1 cellular context compared by ENCODE assay signal in genomic region chr20:50343490-50344179, GRCh38.
TF ChIP-seq lines count a peak whose summit lies in the region.

No MANE protein-coding gene starts in this region.

TF ChIP-seq in HepG2, 621 proteins besides CTCF, POLR2A, EP300 and RAD21 (continued from another document and continues in another):
- TF ChIP-seq ZNF512 (CRISPR knock-in tag; IDR thresholded peaks at IDR 0.05) (no peak), HINFP (CRISPR knock-in tag; IDR thresholded peaks at IDR 0.05; ENCODE audit: low read depth) (no peak), ZNF547 (CRISPR knock-in tag; IDR thresholded peaks at IDR 0.05) (no peak), TEF (CRISPR knock-in tag; IDR thresholded peaks at IDR 0.05) (no peak), ZNF607 (CRISPR knock-in tag; IDR thresholded peaks at IDR 0.05; ENCODE audit: borderline replicate concordance) (no peak), ARID3A (IDR thresholded peaks at IDR 0.05; ENCODE audit: low read depth, low read length) (no peak), NONO (IDR thresholded peaks at IDR 0.05) (no peak), NONO (CRISPR knock-in tag; conservative IDR thresholded peaks at IDR 0.05) (no peak), AFF4 (CRISPR knock-in tag; IDR thresholded peaks at IDR 0.05) (no peak), SOX6 (IDR thresholded peaks at IDR 0.05) (no peak), SOX6 (CRISPR knock-in tag; IDR thresholded peaks at IDR 0.05) (peak; percentile 55), DMTF1 (CRISPR knock-in tag; IDR thresholded peaks at IDR 0.05) (no peak), TOE1 (CRISPR knock-in tag; IDR thresholded peaks at IDR 0.05) (no peak), E2F5 (CRISPR knock-in tag; conservative IDR thresholded peaks at IDR 0.05) (no peak), ZNF775 (CRISPR knock-in tag; IDR thresholded peaks at IDR 0.05; ENCODE audit: borderline replicate concordance) (0 out of 2 replicates have a peak, but pooled peaks have one; percentile 30), FLYWCH1 (CRISPR knock-in tag; IDR thresholded peaks at IDR 0.05) (no peak), MLXIP (CRISPR knock-in tag; IDR thresholded peaks at IDR 0.05; ENCODE audit: borderline replicate concordance) (no peak), FOXA1 (IDR thresholded peaks at IDR 0.05) (no peak), FOXA1 (CRISPR knock-in tag; IDR thresholded peaks at IDR 0.05) (no peak), DDIT3 (CRISPR knock-in tag; IDR thresholded peaks at IDR 0.05) (no peak), ZNF441 (CRISPR knock-in tag; IDR thresholded peaks at IDR 0.05; ENCODE audit: borderline replicate concordance) (no peak), NFKB2 (CRISPR knock-in tag; IDR thresholded peaks at IDR 0.05; ENCODE audit: borderline replicate concordance) (no peak), ZSCAN12 (CRISPR knock-in tag; IDR thresholded peaks at IDR 0.05) (no peak), ZNF326 (CRISPR knock-in tag; IDR thresholded peaks at IDR 0.05; ENCODE audit: borderline replicate concordance) (no peak), ZNF44 (CRISPR knock-in tag; IDR thresholded peaks at IDR 0.05) (no peak), RBAK (CRISPR knock-in tag; IDR thresholded peaks at IDR 0.05) (no peak), SMAD3 (CRISPR knock-in tag; IDR thresholded peaks at IDR 0.05) (no peak), HNRNPUL1 (IDR thresholded peaks at IDR 0.05; ENCODE audit: low read depth, low read length) (no peak), PHB2 (IDR thresholded peaks at IDR 0.05; ENCODE audit: partially characterized antibody) (no peak), ZNF7 (CRISPR knock-in tag; IDR thresholded peaks at IDR 0.05) (no peak), PREB (CRISPR knock-in tag; IDR thresholded peaks at IDR 0.05) (no peak), ZNF691 (CRISPR knock-in tag; IDR thresholded peaks at IDR 0.05; ENCODE audit: borderline replicate concordance, low read depth) (peak; percentile 37; the same call in 1 of the 2 replicates), ARID4A (CRISPR knock-in tag; IDR thresholded peaks at IDR 0.05; ENCODE audit: borderline replicate concordance) (0 out of 2 replicates have a peak, but pooled peaks have one; percentile 34), MYC (CRISPR knock-in tag; IDR thresholded peaks at IDR 0.05; ENCODE audit: borderline replicate concordance) (peak; percentile 12; the same call in 1 of the 2 replicates), ZNF75D (CRISPR knock-in tag; IDR thresholded peaks at IDR 0.05; ENCODE audit: borderline replicate concordance) (no peak), ZNF205 (CRISPR knock-in tag; IDR thresholded peaks at IDR 0.05) (no peak)
